Comparison of ENCODE assay signal across 8 cellular contexts in the genomic region with DNA sequence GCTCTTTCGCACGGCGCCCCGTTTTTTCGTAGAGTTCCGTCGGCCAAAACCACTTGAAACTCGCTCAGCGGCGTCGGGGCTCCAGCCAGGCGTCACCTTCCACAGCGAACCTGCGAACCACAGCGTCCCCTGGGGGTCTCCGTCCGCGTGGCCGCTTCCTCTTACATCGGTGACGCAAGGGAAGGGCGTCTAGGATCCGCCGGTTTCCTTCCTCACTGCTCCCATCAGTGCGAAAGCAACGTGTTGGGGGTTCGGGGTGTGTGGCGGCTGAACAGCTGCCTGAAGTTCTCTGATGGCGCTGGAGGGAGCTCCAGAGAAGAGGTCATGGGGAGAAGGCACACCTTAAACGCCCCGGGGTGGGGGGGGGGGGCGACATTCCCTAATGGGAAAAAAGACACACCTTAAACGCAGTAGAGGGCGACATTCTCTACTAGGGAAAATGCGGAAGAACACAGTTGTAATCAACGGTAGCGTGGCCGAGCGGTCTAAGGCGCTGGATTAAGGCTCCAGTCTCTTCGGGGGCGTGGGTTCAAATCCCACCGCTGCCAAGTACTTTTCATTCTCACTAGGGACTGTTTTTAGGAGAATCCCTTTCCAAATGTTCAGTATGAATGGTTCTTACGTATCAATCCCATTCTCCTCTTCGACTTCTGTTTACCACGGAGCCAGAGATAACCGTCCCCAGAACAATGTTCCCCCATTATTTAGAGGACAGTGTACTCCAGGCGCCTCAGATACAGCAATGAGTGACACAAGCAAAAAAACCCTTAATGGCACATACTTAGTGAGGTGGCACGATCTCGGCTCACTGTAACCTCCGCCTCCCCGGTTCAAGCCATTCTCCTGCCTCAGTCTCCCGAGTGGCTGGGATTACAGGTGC. TPM values are rescaled to one million over a fixed set of nuclear protein-coding genes. Genes with fewer than 3 reads are reported as not detected.
A peak's percentile ranks its signal among the peaks of the same experiment; 100 is the strongest.
DNase-seq lines count a peak whose midpoint lies in the region; ATAC-seq and TF ChIP-seq lines count a peak whose summit lies in the region.

No MANE protein-coding gene starts in this region.

- H3K56ac ChIP-seq in IMR-90 (ENCODE audit: extremely low read depth, insufficient read depth, low read length) = no peak overlapping the region

- H3K27me3 ChIP-seq in IMR-90 (ENCODE audit: control insufficient read depth, insufficient read depth, low read length) (no peaks in the 10 kb centered on the region), stomach (peaks cover 0 to 28% (median 18%) of the 10 kb centered on the region in 3 donors)

- no peak overlapping the region for H3K18ac ChIP-seq in IMR-90 (ENCODE audit: low read depth, low read length)

- dilution Hi-C loops in IMR-90 (cut with HindIII; ENCODE audit: low sequenced_read_pairs, unreplicated experiment) = no loop called here

- H4K8ac ChIP-seq in IMR-90 (ENCODE audit: low read depth in 2 of 2, low read length in 2 of 2) = peak overlapping the region in 1 of 2 experiments; percentile 67; a peak in 1 of 4 replicates

- H3K4me1 Mint-ChIP-seq in naive thymus-derived CD8-positive, alpha-beta T cell = peaks cover 10 to 33% (median 30%) of the 10 kb centered on the region in 4 donors

- TF ChIP-seq POLR2A in IMR-90 (IDR thresholded peaks at IDR 0.05; ENCODE audit: low read depth, low read length) (no peak), stomach (IDR thresholded peaks at IDR 0.05) (no peak)

- no peak overlapping the region for H3K23ac ChIP-seq in IMR-90 (ENCODE audit: low read depth, low read length)

- TF ChIP-seq EP300 in stomach (IDR thresholded peaks at IDR 0.05) = no peak

- peaks cover 0 to 7% (median 0%) of the 10 kb centered on the region in 9 donors for H3K9me3 Mint-ChIP-seq in naive thymus-derived CD8-positive, alpha-beta T cell

- H3K4me3 ChIP-seq in IMR-90 (ENCODE audit: insufficient read depth, low read depth, low read length) (peak overlapping the region; percentile 54), epithelial cell of esophagus (ENCODE audit: low read length) (peak overlapping the region; percentile 44), stomach (peak overlapping the region; percentile 15 to 31 (median 22))

- H3K4me1 ChIP-seq in IMR-90 (ENCODE audit: control insufficient read depth, insufficient read depth, low read length) (no peaks in the 10 kb centered on the region), stomach (peaks cover 0 to 23% (median 4%) of the 10 kb centered on the region in 4 donors)

- TF ChIP-seq CTCF in IMR-90 (conservative IDR thresholded peaks at IDR 0.05; ENCODE audit: low read depth, low read length) (peak; percentile 58), epithelial cell of esophagus (IDR thresholded peaks at IDR 0.05; ENCODE audit: insufficient read depth, low read depth, low read length, missing control alignments) (peak; percentile 37), stomach (IDR thresholded peaks at IDR 0.05) (no peak)

- peak overlapping the region; percentile 66 for H2AK9ac ChIP-seq in IMR-90 (replicated peaks; ENCODE audit: low read depth, low read length, poor library complexity)

- H3K79me1 ChIP-seq in IMR-90 (ENCODE audit: low read depth in 1 of 2, low read length in 2 of 2) = no peaks in the 10 kb centered on the region

- DNase-seq in AG08396 (ENCODE audit: low spot score) = peak; percentile 52
- peak; percentile 61 for DNase-seq in IMR-90
- DNase-seq in activated CD8-positive, alpha-beta memory T cell treated with anti-CD3 and anti-CD28 coated beads, Interleukin-2, amount 50 U/mL, for 1 hour (ENCODE audit: extremely low read depth) = peak; percentile 36
- peak; percentile 68 for DNase-seq in epithelial cell of esophagus (ENCODE audit: low read depth)
- DNase-seq in naive thymus-derived CD8-positive, alpha-beta T cell = peak; percentile 47 to 88 (median 78)
- peak; percentile 39 for DNase-seq in stomach

- no peak overlapping the region for H4K5ac ChIP-seq in IMR-90 (ENCODE audit: low read depth, low read length)

- no peak overlapping the region for H2AK5ac ChIP-seq in IMR-90 (ENCODE audit: low read depth, low read length)

- H3K36me3 ChIP-seq in IMR-90 (ENCODE audit: control insufficient read depth, insufficient read depth, low read length) (no peaks in the 10 kb centered on the region), stomach (no peaks in the 10 kb centered on the region)

- H2BK120ac ChIP-seq in IMR-90 (ENCODE audit: low read depth, low read length) = no peak overlapping the region

- peak overlapping the region; percentile 72 to 88 (median 81) for H3K4me3 Mint-ChIP-seq in naive thymus-derived CD8-positive, alpha-beta T cell

- H2BK5ac ChIP-seq in IMR-90 (ENCODE audit: low read depth, low read length, poor library complexity, severe bottlenecking) = no peak overlapping the region

- ATAC-seq in IMR-90 (ENCODE audit: low read depth) = peak; percentile 30
- peak; percentile 84 to 90 for ATAC-seq in naive thymus-derived CD8-positive, alpha-beta T cell
- no peak for ATAC-seq in HG02798 (IDR thresholded peaks at IDR 0.05; ENCODE audit: poor library complexity, unreplicated experiment)
- no peak for ATAC-seq in HG02938 (IDR thresholded peaks at IDR 0.05; ENCODE audit: unreplicated experiment)

- no TSS peak for BruUV-seq in IMR-90 (replicated peaks; lab: Mats Ljungman, UMichigan)

- H3K9me3 ChIP-seq in IMR-90 (ENCODE audit: control insufficient read depth, insufficient read depth, low read length) (no peaks in the 10 kb centered on the region), stomach (peaks cover 0 to 15% (median 5%) of the 10 kb centered on the region in 4 donors)

- intact Hi-C loops in IMR-90 (cut with micrococcal nuclease) = loop anchor here (5.0 kb wide), 1 partner anchor 599 kb away; a partner anchor contains a TSS
- intact Hi-C loops in stomach (cut with DNase I; ENCODE audit: low total_unique reads) = no loop called here

- peak; percentile 49 for TF ChIP-seq RAD21 in IMR-90 (IDR thresholded peaks at IDR 0.05; ENCODE audit: low read length)

- no peak overlapping the region for H3K27ac ChIP-seq in IMR-90 (ENCODE audit: insufficient read depth, low read length)
- no peak overlapping the region for H3K27ac ChIP-seq in stomach

- WGBS in IMR-90 (ENCODE audit: extremely low coverage in 2 of 2, insufficient read length in 1 of 2), 2 experiments = 8% methylated on average over 8 of the region's 53 CpGs; no CpG with 5 or more reads in 1 of the 2 experiments
- WGBS in stomach, 5 donors = 18 to 24% (median 23%) methylated on average over 41 to 53 of the region's 53 CpGs

- no peak overlapping the region for H3K14ac ChIP-seq in IMR-90 (replicated peaks; ENCODE audit: low read depth, low read length)

- no peaks in the 10 kb centered on the region for H3K9me1 ChIP-seq in IMR-90 (ENCODE audit: insufficient read depth, low read length)

- H4K91ac ChIP-seq in IMR-90 (ENCODE audit: insufficient read depth, low read depth, low read length) = no peak overlapping the region; the same call in 1 of the 2 replicates

- POLR2A ChIA-PET in IMR-90 (lab: Charles Lee; ENCODE audit: unreplicated experiment) = no interaction called here
- POLR2A ChIA-PET in naive thymus-derived CD8-positive, alpha-beta T cell (lab: Charles Lee) = no interaction called here

- H2BK20ac ChIP-seq in IMR-90 (ENCODE audit: low read depth, low read length) = no peak overlapping the region

- H3K27ac Mint-ChIP-seq in naive thymus-derived CD8-positive, alpha-beta T cell = peak overlapping the region in 7 of 10 donors; percentile 40 to 79 (median 56)

- CTCF ChIA-PET in IMR-90 (lab: Yijun Ruan, JAX) = no interaction called here

- H4K20me1 ChIP-seq in IMR-90 (ENCODE audit: insufficient read depth, low read length) = no peaks in the 10 kb centered on the region

- in situ Hi-C loops in IMR-90 (cut with MboI; ENCODE audit: low sequenced_read_pairs) = no loop called here

- H3K4ac ChIP-seq in IMR-90 (ENCODE audit: low read depth, low read length) = no peak overlapping the region; the same call in 1 of the 2 replicates

- peaks cover 0 to 30% (median 12%) of the 10 kb centered on the region in 5 donors for H3K27me3 Mint-ChIP-seq in naive thymus-derived CD8-positive, alpha-beta T cell

- H3K9ac ChIP-seq in IMR-90 (ENCODE audit: low read depth, low read length) = no peak overlapping the region

- no peaks in the 10 kb centered on the region for H3K36me3 Mint-ChIP-seq in naive thymus-derived CD8-positive, alpha-beta T cell

- peak overlapping the region; percentile 43 for H3K4me2 ChIP-seq in IMR-90 (ENCODE audit: low read depth, low read length)

- H2AFZ ChIP-seq in IMR-90 (replicated peaks; ENCODE audit: low read length, poor library complexity) = peak overlapping the region; percentile 90

- no peak overlapping the region for H2BK15ac ChIP-seq in IMR-90 (ENCODE audit: low read depth, low read length)

TF ChIP-seq in IMR-90, 13 proteins besides CTCF, POLR2A, EP300 and RAD21 (continues in another document):
- no peak for TF ChIP-seq MXI1 (IDR thresholded peaks at IDR 0.05; ENCODE audit: borderline replicate concordance, low read depth, low read length)
- no peak for TF ChIP-seq NFE2L2 (IDR thresholded peaks at IDR 0.05; ENCODE audit: low read depth, low read length)
- TF ChIP-seq BHLHE40 (IDR thresholded peaks at IDR 0.05; ENCODE audit: low read depth, low read length) = no peak
- TF ChIP-seq, protein P1, sequence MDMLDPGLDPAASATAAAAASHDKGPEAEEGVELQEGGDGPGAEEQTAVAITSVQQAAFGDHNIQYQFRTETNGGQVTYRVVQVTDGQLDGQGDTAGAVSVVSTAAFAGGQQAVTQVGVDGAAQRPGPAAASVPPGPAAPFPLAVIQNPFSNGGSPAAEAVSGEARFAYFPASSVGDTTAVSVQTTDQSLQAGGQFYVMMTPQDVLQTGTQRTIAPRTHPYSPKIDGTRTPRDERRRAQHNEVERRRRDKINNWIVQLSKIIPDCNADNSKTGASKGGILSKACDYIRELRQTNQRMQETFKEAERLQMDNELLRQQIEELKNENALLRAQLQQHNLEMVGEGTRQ (IDR thresholded peaks at IDR 0.05; ENCODE audit: low read depth, low read length) = no peak
- no peak for TF ChIP-seq CHD1 (IDR thresholded peaks at IDR 0.05; ENCODE audit: low read depth, low read length)

RNA-seq across cellular contexts. Expression of a gene that starts 16.3 kb away (rescaled TPM):
- total RNA-seq in IMR-90 (2012; rRNA removed) = 0.28 and 0.36 TPM in 2 replicates
- 0.27 and 0.34 TPM in 2 replicates for polyA plus RNA-seq in IMR-90 (2012; rRNA removed)
- 0.02 and 0.04 TPM in 2 replicates for polyA plus RNA-seq in IMR-90 (2012; cell fraction: cytosol; rRNA removed)
- polyA plus RNA-seq in IMR-90 (2012; cell fraction: nucleus; rRNA removed; ENCODE audit: low replicate concordance) = 0.15 and 0.84 TPM in 2 replicates
- under 1 TPM; 0.49 to 0.63 TPM for total RNA-seq in naive thymus-derived CD8-positive, alpha-beta T cell
- under 1 TPM in 2 of 3 donors, not detected in 1; 0.05 to 0.36 TPM for polyA plus RNA-seq in naive thymus-derived CD8-positive, alpha-beta T cell
- total RNA-seq in stomach = 1 to 10 TPM in 2 of 5 donors, under 1 TPM in 2, not detected in 1; 0.72 to 6.7 (median 1.5) TPM
- polyA plus RNA-seq in stomach = 1 to 10 TPM in 1 of 3 donors, under 1 TPM in 2; 0.50 to 1.2 (median 0.61) TPM

RNA-seq across cellular contexts. Expression of a gene that starts 56.2 kb away (rescaled TPM):
- not detected in 2 replicates for total RNA-seq in IMR-90 (2012; rRNA removed)
- not detected in 2 replicates for polyA plus RNA-seq in IMR-90 (2012; rRNA removed)
- not detected in 2 replicates for polyA plus RNA-seq in IMR-90 (2012; cell fraction: cytosol; rRNA removed)
- not detected in 2 replicates for polyA plus RNA-seq in IMR-90 (2012; cell fraction: nucleus; rRNA removed; ENCODE audit: low replicate concordance)
- not detected for total RNA-seq in naive thymus-derived CD8-positive, alpha-beta T cell
- polyA plus RNA-seq in naive thymus-derived CD8-positive, alpha-beta T cell = not detected
- total RNA-seq in stomach = not detected
- not detected for polyA plus RNA-seq in stomach

Comparison
In these comparisons a context has a peak if more than half of its experiments do, and no peak if none do; other contexts are left out.
1. ATAC-seq: peak in IMR-90 (single experiment) and naive thymus-derived CD8-positive, alpha-beta T cell (2 of 2); none in HG02798 (single experiment) and HG02938 (single experiment).
2. CTCF ChIP-seq: peak in IMR-90 (single experiment) and epithelial cell of esophagus (single experiment); none in stomach (0 of 7).
3. Peak in every context shown above with its lines, with median percentiles within 50 percentile points of each other: DNase-seq and H3K4me3 ChIP-seq.